Comparison of ENCODE assay signal across 1 cellular context in genomic region chr14:75452900-75453816, GRCh38.
TF ChIP-seq lines count a peak whose summit lies in the region.

No MANE protein-coding gene starts in this region.

TF ChIP-seq in HepG2, 621 proteins besides CTCF, POLR2A, EP300 and RAD21 (continued from another document and continues in another):
- TF ChIP-seq SKIL (CRISPR knock-in tag; IDR thresholded peaks at IDR 0.05; ENCODE audit: borderline replicate concordance) = peak; percentile 86
- TF ChIP-seq JUND (CRISPR knock-in tag; IDR thresholded peaks at IDR 0.05) = no peak
- TF ChIP-seq KIAA2018 (CRISPR knock-in tag; IDR thresholded peaks at IDR 0.05; ENCODE audit: borderline replicate concordance) = no peak
- peak; percentile 86 for TF ChIP-seq ZFY (CRISPR knock-in tag; IDR thresholded peaks at IDR 0.05)
- TF ChIP-seq ARID5B (CRISPR knock-in tag; IDR thresholded peaks at IDR 0.05) = peak; percentile 21; the same call in 1 of the 2 replicates
- no peak for TF ChIP-seq ONECUT2 (CRISPR knock-in tag; IDR thresholded peaks at IDR 0.05)
- TF ChIP-seq ZHX2 (IDR thresholded peaks at IDR 0.05; ENCODE audit: low read depth) = no peak
- TF ChIP-seq ZHX2 (CRISPR knock-in tag; IDR thresholded peaks at IDR 0.05; ENCODE audit: borderline replicate concordance) = no peak
- TF ChIP-seq PTBP1 (IDR thresholded peaks at IDR 0.05; ENCODE audit: low read depth, low read length, poor library complexity, severe bottlenecking) = no peak
- no peak for TF ChIP-seq ZUFSP (CRISPR knock-in tag; IDR thresholded peaks at IDR 0.05; ENCODE audit: borderline replicate concordance)
- no peak for TF ChIP-seq MZF1 (CRISPR knock-in tag; IDR thresholded peaks at IDR 0.05; ENCODE audit: borderline replicate concordance)
- no peak for TF ChIP-seq ZBTB34 (CRISPR knock-in tag; IDR thresholded peaks at IDR 0.05)
- TF ChIP-seq ZNF253 (CRISPR knock-in tag; IDR thresholded peaks at IDR 0.05; ENCODE audit: borderline replicate concordance) = no peak
- TF ChIP-seq CEBPG (CRISPR knock-in tag; IDR thresholded peaks at IDR 0.05) = peak; percentile 64; the same call in 1 of the 2 replicates
- TF ChIP-seq CC2D1A (CRISPR knock-in tag; IDR thresholded peaks at IDR 0.05) = no peak
- no peak for TF ChIP-seq ZNF282 (IDR thresholded peaks at IDR 0.05; ENCODE audit: partially characterized antibody)
- no peak for TF ChIP-seq CENPX (CRISPR knock-in tag; IDR thresholded peaks at IDR 0.05)
- TF ChIP-seq KLF12 (CRISPR knock-in tag; IDR thresholded peaks at IDR 0.05; ENCODE audit: borderline replicate concordance) = no peak
- 0 out of 2 replicates have a peak, but pooled peaks have one; percentile 25 for TF ChIP-seq NCOA1 (CRISPR knock-in tag; IDR thresholded peaks at IDR 0.05)
- no peak for TF ChIP-seq GLI4 (CRISPR knock-in tag; IDR thresholded peaks at IDR 0.05; ENCODE audit: borderline replicate concordance)
- TF ChIP-seq JUNB (CRISPR knock-in tag; IDR thresholded peaks at IDR 0.05; ENCODE audit: borderline replicate concordance) = no peak
- peak; percentile 77; the same call in 1 of the 2 replicates for TF ChIP-seq ZNF782 (CRISPR knock-in tag; IDR thresholded peaks at IDR 0.05; ENCODE audit: borderline replicate concordance)
- no peak for TF ChIP-seq HIC2 (CRISPR knock-in tag; IDR thresholded peaks at IDR 0.05; ENCODE audit: low read depth)
- TF ChIP-seq ZNF839 (CRISPR knock-in tag; IDR thresholded peaks at IDR 0.05; ENCODE audit: borderline replicate concordance) = no peak
- no peak for TF ChIP-seq ELK4 (CRISPR knock-in tag; IDR thresholded peaks at IDR 0.05; ENCODE audit: borderline replicate concordance)
